In the genomic region with DNA sequence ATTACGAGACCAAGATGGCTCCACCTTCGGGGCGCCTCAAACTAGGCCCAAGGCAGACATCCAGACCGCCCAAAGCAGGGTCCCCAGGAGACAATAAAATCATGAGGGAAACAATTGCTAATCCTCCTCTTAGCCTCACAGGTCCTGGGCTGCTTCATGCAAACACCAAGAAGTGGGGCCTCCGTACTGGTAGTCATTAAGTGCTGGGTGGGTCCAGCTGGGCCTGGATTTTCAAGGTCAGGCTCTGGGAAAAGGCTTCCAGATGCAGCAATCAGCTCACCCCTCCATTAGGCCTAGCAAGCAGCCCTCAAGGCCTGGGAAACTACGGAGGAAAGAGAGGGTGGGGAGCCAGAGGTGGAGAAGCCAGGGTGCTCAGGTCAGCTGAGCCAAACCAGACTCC, we compare ENCODE assay signal across 11 cellular contexts. TPM values are rescaled to one million over a fixed set of nuclear protein-coding genes. Genes with fewer than 3 reads are reported as not detected.
DNase-seq lines count a peak whose midpoint lies in the region; ATAC-seq, FAIRE-seq and TF ChIP-seq lines count a peak whose summit lies in the region.
"Had no signal": no experiment of that assay in that cellular context is flagged by ENCODE, and none has a peak within 500 bp of the region (broad histone marks: within the 10 kb centered on the region; RNA-seq: fewer than 3 reads in every experiment).

No MANE protein-coding gene starts in this region.

- WGBS in gastroesophageal sphincter (ENCODE audit: low coverage in 1 of 2), 2 donors: 0 to 20% methylated on average over 1 of the region's 6 CpGs

- H3K36me3 ChIP-seq in left ventricle myocardium inferior (peaks cover 11% of the 10 kb centered on the region), gastroesophageal sphincter (peaks cover 0 to 6% of the 10 kb centered on the region in 2 donors), rectal smooth muscle tissue (ENCODE audit: control insufficient read depth, insufficient read depth, low read length) (peaks cover 3% of the 10 kb centered on the region), vagina (no peaks in the 10 kb centered on the region)

- H3K27me3 ChIP-seq in left ventricle myocardium inferior (ENCODE audit: low read depth): no peaks in the 10 kb centered on the region
- no peaks in the 10 kb centered on the region for H3K27me3 ChIP-seq in gastroesophageal sphincter
- H3K27me3 ChIP-seq in rectal smooth muscle tissue (ENCODE audit: control insufficient read depth, insufficient read depth, low read length): no peaks in the 10 kb centered on the region
- no peaks in the 10 kb centered on the region for H3K27me3 ChIP-seq in vagina
- H3K27me3 ChIP-seq: SJSA1 had no signal

- peak overlapping the region; percentile 71 for H3K9ac ChIP-seq in rectal smooth muscle tissue (ENCODE audit: low read length)

- ATAC-seq in gastroesophageal sphincter: no peak
- ATAC-seq: natural killer cell had no signal

- intact Hi-C loops in left ventricle myocardium inferior (cut with micrococcal nuclease): no loop called here
- intact Hi-C loops in cardiac septum (cut with DNase I): loop anchor here (2.0 kb wide), 1 partner anchor 95 kb away; no protein-coding TSS in a partner anchor
- intact Hi-C loops in vagina (cut with DNase I): loop anchor here (10.0 kb wide), 1 partner anchor 93 kb away; a partner anchor contains a TSS

- H3K4me3 ChIP-seq in left ventricle myocardium inferior (peak overlapping the region; percentile 81), gastroesophageal sphincter (peak overlapping the region; percentile 29 to 76), rectal smooth muscle tissue (ENCODE audit: low read length) (peak overlapping the region; percentile 82), vagina (peak overlapping the region; percentile 80 to 89)
- H3K4me3 ChIP-seq: SJSA1 had no signal

- H3K27ac ChIP-seq in left ventricle myocardium inferior (replicated peaks) (peak overlapping the region; percentile 93), gastroesophageal sphincter (peak overlapping the region; percentile 93 to 96 (median 94)), rectal smooth muscle tissue (ENCODE audit: low read depth, low read length) (peak overlapping the region; percentile 97), vagina (peak overlapping the region; percentile 81), substantia nigra (ENCODE audit: low read depth, low read length, poor library complexity, severe bottlenecking) (no peak overlapping the region)
- H3K27ac ChIP-seq: SJSA1 had no signal

- TF ChIP-seq CTCF in left ventricle myocardium inferior (IDR thresholded peaks at IDR 0.05; ENCODE audit: borderline replicate concordance): no peak
- TF ChIP-seq CTCF in gastroesophageal sphincter (IDR thresholded peaks at IDR 0.05): no peak
- TF ChIP-seq CTCF in vagina (IDR thresholded peaks at IDR 0.05): no peak

- no peak for DNase-seq in left ventricle myocardium inferior
- DNase-seq in cardiac septum (ENCODE audit: low spot score): no peak
- DNase-seq in vagina (ENCODE audit: extremely low spot score in 2 of 2): no peak
- no peak for DNase-seq in substantia nigra (lab: John Stamatoyannopoulos, UW)
- no peak for DNase-seq in RCC 7860 (ENCODE audit: low spot score)
- DNase-seq in NCI-H510A (lab: John Stamatoyannopoulos, UW): no peak
- DNase-seq: natural killer cell had no signal

- peaks cover 88% of the 10 kb centered on the region for H3K4me1 ChIP-seq in left ventricle myocardium inferior
- H3K4me1 ChIP-seq in gastroesophageal sphincter: peaks cover 9 to 84% (median 31%) of the 10 kb centered on the region in 3 donors
- H3K4me1 ChIP-seq in rectal smooth muscle tissue (ENCODE audit: control insufficient read depth, insufficient read depth, low read length): peaks cover 29% of the 10 kb centered on the region
- H3K4me1 ChIP-seq in vagina: peaks cover 70% of the 10 kb centered on the region

- H3K9me3 ChIP-seq in left ventricle myocardium inferior (replicated peaks) (no peaks in the 10 kb centered on the region), gastroesophageal sphincter (no peaks in the 10 kb centered on the region), vagina (no peaks in the 10 kb centered on the region)
- H3K9me3 ChIP-seq: SJSA1 had no signal

- no peak for FAIRE-seq in RCC 7860 (lab: Jason Lieb, UNC)

- no peak for TF ChIP-seq POLR2A in gastroesophageal sphincter (IDR thresholded peaks at IDR 0.05)
- TF ChIP-seq POLR2A in vagina (IDR thresholded peaks at IDR 0.05): no peak

- no peak for TF ChIP-seq EP300 in gastroesophageal sphincter (IDR thresholded peaks at IDR 0.05)

RNA-seq across cellular contexts. Expression of a gene that starts 0.6 kb away (rescaled TPM):
- total RNA-seq in left ventricle myocardium inferior: 29.5 TPM
- 23.1 TPM for total RNA-seq in cardiac septum
- 10 to 100 TPM; 16.1 to 68.9 (median 39.0) TPM for total RNA-seq in gastroesophageal sphincter
- 10.1 TPM for total RNA-seq in vagina
- total RNA-seq: dermis blood vessel endothelial cell had no signal
